ENCODE assay signal across 1 cellular context in genomic region chr2:204971219-204971907, GRCh38.
TF ChIP-seq lines count a peak whose summit lies in the region.

No MANE protein-coding gene starts in this region.

TF ChIP-seq in GM12878, 131 proteins besides CTCF, POLR2A, EP300 and RAD21 (continued from another document):
- TF ChIP-seq, protein P1, sequence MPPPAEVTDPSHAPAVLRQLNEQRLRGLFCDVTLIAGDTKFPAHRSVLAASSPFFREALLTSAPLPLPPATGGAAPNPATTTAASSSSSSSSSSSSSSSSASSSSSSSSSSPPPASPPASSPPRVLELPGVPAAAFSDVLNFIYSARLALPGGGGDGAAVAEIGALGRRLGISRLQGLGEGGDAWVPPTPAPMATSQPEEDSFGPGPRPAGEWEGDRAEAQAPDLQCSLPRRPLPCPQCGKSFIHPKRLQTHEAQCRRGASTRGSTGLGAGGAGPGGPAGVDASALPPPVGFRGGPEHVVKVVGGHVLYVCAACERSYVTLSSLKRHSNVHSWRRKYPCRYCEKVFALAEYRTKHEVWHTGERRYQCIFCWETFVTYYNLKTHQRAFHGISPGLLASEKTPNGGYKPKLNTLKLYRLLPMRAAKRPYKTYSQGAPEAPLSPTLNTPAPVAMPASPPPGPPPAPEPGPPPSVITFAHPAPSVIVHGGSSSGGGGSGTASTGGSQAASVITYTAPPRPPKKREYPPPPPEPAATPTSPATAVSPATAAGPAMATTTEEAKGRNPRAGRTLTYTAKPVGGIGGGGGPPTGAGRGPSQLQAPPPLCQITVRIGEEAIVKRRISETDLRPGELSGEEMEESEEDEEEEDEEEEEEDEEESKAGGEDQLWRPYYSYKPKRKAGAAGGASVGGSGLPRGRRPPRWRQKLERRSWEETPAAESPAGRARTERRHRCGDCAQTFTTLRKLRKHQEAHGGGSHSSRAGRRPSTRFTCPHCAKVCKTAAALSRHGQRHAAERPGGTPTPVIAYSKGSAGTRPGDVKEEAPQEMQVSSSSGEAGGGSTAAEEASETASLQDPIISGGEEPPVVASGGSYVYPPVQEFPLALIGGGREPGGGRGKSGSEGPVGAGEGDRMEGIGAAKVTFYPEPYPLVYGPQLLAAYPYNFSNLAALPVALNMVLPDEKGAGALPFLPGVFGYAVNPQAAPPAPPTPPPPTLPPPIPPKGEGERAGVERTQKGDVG (CRISPR knock-in tag; IDR thresholded peaks at IDR 0.05), result no peak
- TF ChIP-seq FOXK2 (IDR thresholded peaks at IDR 0.05) (no peak), SP1 (IDR thresholded peaks at IDR 0.05; ENCODE audit: low read depth, low read length) (no peak), CBFB (IDR thresholded peaks at IDR 0.05; ENCODE audit: low read depth) (no peak), ZNF207 (IDR thresholded peaks at IDR 0.05; ENCODE audit: borderline replicate concordance) (no peak), HDAC6 (IDR thresholded peaks at IDR 0.05; ENCODE audit: unreplicated experiment) (no peak), MTA2 (IDR thresholded peaks at IDR 0.05; ENCODE audit: low read depth) (no peak), TCF12 (IDR thresholded peaks at IDR 0.05; ENCODE audit: low read depth, low read length) (no peak), POLR2AphosphoS5 (IDR thresholded peaks at IDR 0.05; ENCODE audit: low read length) (no peak), PML (IDR thresholded peaks at IDR 0.05; ENCODE audit: low read length) (no peak), DPF2 (IDR thresholded peaks at IDR 0.05) (no peak), ZSCAN29 (IDR thresholded peaks at IDR 0.05) (no peak), MYB (IDR thresholded peaks at IDR 0.05; ENCODE audit: borderline replicate concordance, low read depth, low read length) (no peak), USF2 (IDR thresholded peaks at IDR 0.05; ENCODE audit: borderline replicate concordance, low read depth, low read length) (no peak), TAF1 (IDR thresholded peaks at IDR 0.05; ENCODE audit: borderline replicate concordance, low read depth, low read length) (no peak)
- TF ChIP-seq, protein P2, sequence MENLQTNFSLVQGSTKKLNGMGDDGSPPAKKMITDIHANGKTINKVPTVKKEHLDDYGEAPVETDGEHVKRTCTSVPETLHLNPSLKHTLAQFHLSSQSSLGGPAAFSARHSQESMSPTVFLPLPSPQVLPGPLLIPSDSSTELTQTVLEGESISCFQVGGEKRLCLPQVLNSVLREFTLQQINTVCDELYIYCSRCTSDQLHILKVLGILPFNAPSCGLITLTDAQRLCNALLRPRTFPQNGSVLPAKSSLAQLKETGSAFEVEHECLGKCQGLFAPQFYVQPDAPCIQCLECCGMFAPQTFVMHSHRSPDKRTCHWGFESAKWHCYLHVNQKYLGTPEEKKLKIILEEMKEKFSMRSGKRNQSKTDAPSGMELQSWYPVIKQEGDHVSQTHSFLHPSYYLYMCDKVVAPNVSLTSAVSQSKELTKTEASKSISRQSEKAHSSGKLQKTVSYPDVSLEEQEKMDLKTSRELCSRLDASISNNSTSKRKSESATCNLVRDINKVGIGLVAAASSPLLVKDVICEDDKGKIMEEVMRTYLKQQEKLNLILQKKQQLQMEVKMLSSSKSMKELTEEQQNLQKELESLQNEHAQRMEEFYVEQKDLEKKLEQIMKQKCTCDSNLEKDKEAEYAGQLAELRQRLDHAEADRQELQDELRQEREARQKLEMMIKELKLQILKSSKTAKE (IDR thresholded peaks at IDR 0.05; ENCODE audit: low read depth, poor library complexity, severe bottlenecking), result no peak
- TF ChIP-seq, protein P3, sequence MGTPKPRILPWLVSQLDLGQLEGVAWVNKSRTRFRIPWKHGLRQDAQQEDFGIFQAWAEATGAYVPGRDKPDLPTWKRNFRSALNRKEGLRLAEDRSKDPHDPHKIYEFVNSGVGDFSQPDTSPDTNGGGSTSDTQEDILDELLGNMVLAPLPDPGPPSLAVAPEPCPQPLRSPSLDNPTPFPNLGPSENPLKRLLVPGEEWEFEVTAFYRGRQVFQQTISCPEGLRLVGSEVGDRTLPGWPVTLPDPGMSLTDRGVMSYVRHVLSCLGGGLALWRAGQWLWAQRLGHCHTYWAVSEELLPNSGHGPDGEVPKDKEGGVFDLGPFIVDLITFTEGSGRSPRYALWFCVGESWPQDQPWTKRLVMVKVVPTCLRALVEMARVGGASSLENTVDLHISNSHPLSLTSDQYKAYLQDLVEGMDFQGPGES (IDR thresholded peaks at IDR 0.05), result no peak
